Comparison of ENCODE assay signal across 22 cellular contexts in genomic region chr1:231200417-231201031, GRCh38. TPM values are rescaled to one million over a fixed set of nuclear protein-coding genes. Genes with fewer than 3 reads are reported as not detected.
DNase-seq lines count a peak whose midpoint lies in the region; ATAC-seq and TF ChIP-seq lines count a peak whose summit lies in the region.
"Had no signal": no experiment of that assay in that cellular context is flagged by ENCODE, and none has a peak within 500 bp of the region (broad histone marks: within the 10 kb centered on the region; RNA-seq: fewer than 3 reads in every experiment).

No MANE protein-coding gene starts in this region.

- peak; percentile 60 for DNase-seq in A172 (ENCODE audit: low spot score)
- DNase-seq in HK-2 (ENCODE audit: unreplicated experiment) = peak; percentile 43
- peak; percentile 53 to 87 (median 83) for DNase-seq in adrenal gland
- peak; percentile 89 for DNase-seq in foreskin melanocyte
- no peak for DNase-seq in esophagus squamous epithelium (lab: John Stamatoyannopoulos, UW)
- DNase-seq in iPS-NIHi7 (ENCODE audit: extremely low spot score) = no peak
- no peak for DNase-seq in glomerular visceral epithelial cell (ENCODE audit: extremely low spot score)
- DNase-seq: activated CD4-positive, CD25-positive, alpha-beta regulatory T cell; activated CD8-positive, alpha-beta memory T cell treated with anti-CD3 and anti-CD28 coated beads, Interleukin-2, amount 50 U/mL, for 4 hours; left ventricle myocardium inferior; MM.1S; NCI-H2081; NCI-H69; PC-9; stimulated activated CD4-positive, alpha-beta T cell treated with anti-CD3 and anti-CD28 coated beads, Interleukin-2, amount 100 ng/mL, for 24 hours; stimulated activated CD8-positive, alpha-beta memory T cell treated with anti-CD3 and anti-CD28 coated beads, Interleukin-4, amount 100 ng/mL, for 48 hours; T-helper 1 cell had no signal

- TF ChIP-seq CTCF in adrenal gland (IDR thresholded peaks at IDR 0.05) (no peak), esophagus squamous epithelium (IDR thresholded peaks at IDR 0.05) (no peak)

- no peaks in the 10 kb centered on the region for H3K36me3 ChIP-seq in adrenal gland (replicated peaks in 1 of 2)
- H3K36me3 ChIP-seq in esophagus squamous epithelium = no peaks in the 10 kb centered on the region
- H3K36me3 ChIP-seq: left ventricle myocardium inferior, thoracic aorta had no signal

- peak overlapping the region in 2 of 5 donors; percentile 2 to 16 for H3K27ac ChIP-seq in adrenal gland
- H3K27ac ChIP-seq in esophagus squamous epithelium = no peak overlapping the region
- H3K27ac ChIP-seq: left ventricle myocardium inferior, PC-9, thoracic aorta had no signal

- ATAC-seq in HG02885 (IDR thresholded peaks at IDR 0.05; ENCODE audit: poor library complexity, unreplicated experiment) = no peak
- ATAC-seq: activated naive CD4-positive, alpha-beta T cell treated with anti-CD3 and anti-CD28 coated beads, Interleukin-2, amount 50 U/mL, for 72 hours had no signal

- intact Hi-C loops in adrenal gland (cut with DNase I) = no loop called here
- intact Hi-C loops in esophagus squamous epithelium (cut with DNase I) = no loop called here

- 25 to 45% (median 34%) methylated on average over 6 to 8 of the region's 8 CpGs for WGBS in adrenal gland, 4 donors
- WGBS in esophagus squamous epithelium, 2 donors = 54 to 66% methylated on average over 8 of the region's 8 CpGs

- H3K9me3 ChIP-seq in adrenal gland (replicated peaks in 1 of 3) = no peaks in the 10 kb centered on the region
- no peaks in the 10 kb centered on the region for H3K9me3 ChIP-seq in esophagus squamous epithelium
- H3K9me3 ChIP-seq: left ventricle myocardium inferior, thoracic aorta had no signal

- no peaks in the 10 kb centered on the region for H3K27me3 ChIP-seq in adrenal gland
- H3K27me3 ChIP-seq in esophagus squamous epithelium = peaks cover 0 to 84% (median 0%) of the 10 kb centered on the region in 4 donors

- TF ChIP-seq POLR2A in adrenal gland (IDR thresholded peaks at IDR 0.05) = no peak
- TF ChIP-seq POLR2A in esophagus squamous epithelium (IDR thresholded peaks at IDR 0.05) = no peak

- H3K4me1 ChIP-seq in adrenal gland (replicated peaks in 1 of 2) (peaks cover 0 to 11% of the 10 kb centered on the region in 2 donors), esophagus squamous epithelium (no peaks in the 10 kb centered on the region)
- H3K4me1 ChIP-seq: left ventricle myocardium inferior had no signal

- H3K4me3 ChIP-seq in adrenal gland (no peak overlapping the region), esophagus squamous epithelium (no peak overlapping the region)
- H3K4me3 ChIP-seq: left ventricle myocardium inferior, PC-9, thoracic aorta had no signal

RNA-seq across cellular contexts. Expression of gene TRIM67, which starts 38.7 kb away (rescaled TPM):
- 0.02 and 0.05 TPM in 2 replicates for total RNA-seq in A172 (2014; rRNA removed; shearing (Covaris generic))
- total RNA-seq in adrenal gland (1 to 10 TPM in 2 of 8 donors, under 1 TPM in 6; 0.06 to 1.5 (median 0.30) TPM), esophagus squamous epithelium (not detected)
- polyA plus RNA-seq in adrenal gland = under 1 TPM; 0.10 to 0.62 (median 0.32) TPM
- total RNA-seq: myocyte, PC-9, pulmonary artery endothelial cell, thoracic aorta had no signal

RNA-seq across cellular contexts. Expression of gene GNPAT, which starts 40.5 kb away (rescaled TPM):
- total RNA-seq in A172 (2014; rRNA removed; shearing (Covaris generic)) = 129 and 134 TPM in 2 replicates
- total RNA-seq in adrenal gland (10 to 100 TPM; 27.0 to 57.9 (median 41.5) TPM), esophagus squamous epithelium (10 to 100 TPM; 14.9 to 44.0 (median 25.2) TPM)
- polyA plus RNA-seq in adrenal gland = 10 to 100 TPM; 46.8 to 91.9 (median 57.9) TPM

Comparison
In these comparisons a context has a peak if more than half of its experiments do, and no peak if none do; other contexts are left out.
1. DNase-seq: peak in A172 (single experiment), HK-2 (single experiment), adrenal gland (7 of 7) and foreskin melanocyte (single experiment); none in esophagus squamous epithelium (single experiment), iPS-NIHi7 (single experiment) and glomerular visceral epithelial cell (single experiment).